In the genomic region with DNA sequence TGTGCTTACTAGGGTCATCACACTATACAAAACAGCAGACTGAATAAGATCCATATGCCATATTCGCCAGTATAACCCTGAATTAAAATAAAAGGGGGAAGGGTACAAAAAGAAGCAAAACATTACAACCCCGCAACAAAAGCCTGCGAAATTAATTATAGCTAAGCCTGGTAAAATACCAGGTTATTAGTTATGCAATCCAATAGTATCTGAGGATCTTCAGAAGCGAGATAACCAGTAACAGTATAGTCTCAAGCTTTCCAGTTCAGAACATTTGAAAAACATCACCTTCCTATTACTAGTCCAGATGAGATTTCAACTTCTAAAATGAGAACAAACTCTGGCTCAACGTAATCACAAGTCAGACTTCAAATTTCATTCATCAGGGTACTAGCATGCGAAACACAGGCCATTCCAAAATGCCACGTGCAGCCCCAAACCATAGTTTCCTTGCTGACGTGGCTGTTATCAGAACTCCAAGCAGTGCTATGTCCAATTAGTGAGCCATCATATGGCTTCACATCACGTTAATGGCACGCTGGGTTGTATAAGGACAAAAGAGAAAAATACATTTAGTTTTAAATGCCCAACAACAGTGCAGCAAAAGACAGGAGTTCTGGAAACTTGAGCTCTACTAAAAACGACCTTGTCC, we compare ENCODE assay signal across 8 cellular contexts. TPM values are rescaled to one million over a fixed set of nuclear protein-coding genes. Genes with fewer than 3 reads are reported as not detected.
DNase-seq lines count a peak whose midpoint lies in the region; ATAC-seq and TF ChIP-seq lines count a peak whose summit lies in the region.

No MANE protein-coding gene starts in this region.

- no peaks in the 10 kb centered on the region for H3K9me3 ChIP-seq in CD8-positive, alpha-beta T cell (ENCODE audit: low read length)
- no peaks in the 10 kb centered on the region for H3K9me3 ChIP-seq in subcutaneous abdominal adipose tissue (ENCODE audit: control insufficient read depth in 5 of 5, low read length in 5 of 5)

- H3K27me3 Mint-ChIP-seq in CD8-positive, alpha-beta T cell (ENCODE audit: low read depth), result no peaks in the 10 kb centered on the region
- H3K27me3 Mint-ChIP-seq in IgD-negative memory B cell (no peaks in the 10 kb centered on the region), immature natural killer cell (ENCODE audit: low read depth in 3 of 3) (peaks cover 6 to 11% (median 10%) of the 10 kb centered on the region in 3 donors)
- no peaks in the 10 kb centered on the region for H3K27me3 Mint-ChIP-seq in activated naive CD8-positive, alpha-beta T cell

- H3K27me3 ChIP-seq in CD8-positive, alpha-beta T cell (ENCODE audit: insufficient read depth, low read length), result no peaks in the 10 kb centered on the region
- H3K27me3 ChIP-seq in subcutaneous abdominal adipose tissue (ENCODE audit: control insufficient read depth in 5 of 5, insufficient read depth in 4 of 5, low read length in 5 of 5), result no peaks in the 10 kb centered on the region

- intact Hi-C loops in CD8-positive, alpha-beta T cell (cut with DNase I, micrococcal nuclease), result loop anchor here (1.0 to 2.0 kb wide), 6 partner anchors 27 to 685 kb away; partner anchors contain the start of gene LEKR1 (in 1 of the 2)

- H3K4me1 Mint-ChIP-seq in CD8-positive, alpha-beta T cell (ENCODE audit: low read depth), result peaks cover 49% of the 10 kb centered on the region
- H3K4me1 Mint-ChIP-seq in IgD-negative memory B cell (peaks cover 24 to 37% (median 34%) of the 10 kb centered on the region in 3 donors), immature natural killer cell (peaks cover 36 to 68% of the 10 kb centered on the region in 2 donors)
- H3K4me1 Mint-ChIP-seq in activated naive CD8-positive, alpha-beta T cell (ENCODE audit: low read depth), result peaks cover 46% of the 10 kb centered on the region

- POLR2A ChIA-PET in CD8-positive, alpha-beta T cell (lab: Charles Lee), result interaction anchor here (1.0 to 3.8 kb wide), 15 partner anchors 8 to 621 kb away, joined by 3 to 52 read pairs (median 7); partner anchors contain the start of genes CCNL1 and TIPARP

- CTCF ChIA-PET in CD8-positive, alpha-beta T cell (lab: Charles Lee), result interaction anchor here (1.5 to 2.8 kb wide), 6 partner anchors 10 to 584 kb away, joined by 4 to 16 read pairs (median 6); no protein-coding TSS in a partner anchor

- H3K4me1 ChIP-seq in CD8-positive, alpha-beta T cell (ENCODE audit: insufficient read depth, low read length), result peaks cover 20% of the 10 kb centered on the region
- H3K4me1 ChIP-seq in subcutaneous abdominal adipose tissue (ENCODE audit: control insufficient read depth in 5 of 5, insufficient read depth in 5 of 5, low read length in 5 of 5), result peaks cover 0 to 40% (median 35%) of the 10 kb centered on the region in 5 donors

- peaks cover 10% of the 10 kb centered on the region for H3K36me3 ChIP-seq in CD8-positive, alpha-beta T cell (ENCODE audit: insufficient read depth, low read length)
- peaks cover 0 to 31% (median 13%) of the 10 kb centered on the region in 5 donors for H3K36me3 ChIP-seq in subcutaneous abdominal adipose tissue (ENCODE audit: control insufficient read depth in 5 of 5, insufficient read depth in 5 of 5, low read length in 5 of 5)

- peak overlapping the region; percentile 98 for H3K4me3 ChIP-seq in CD8-positive, alpha-beta T cell (ENCODE audit: low read depth, low read length)
- peak overlapping the region; percentile 93 to 99 (median 96) for H3K4me3 ChIP-seq in subcutaneous abdominal adipose tissue (ENCODE audit: low read depth in 1 of 5, low read length in 5 of 5)

- no peak for ATAC-seq in CD8-positive, alpha-beta T cell
- ATAC-seq in HG02870 (IDR thresholded peaks at IDR 0.05; ENCODE audit: unreplicated experiment) (no peak), GM18498 (IDR thresholded peaks at IDR 0.05; ENCODE audit: unreplicated experiment) (no peak), HG03095 (IDR thresholded peaks at IDR 0.05; ENCODE audit: unreplicated experiment) (no peak)

- peak overlapping the region; percentile 65 to 96 (median 92) for H3K9ac ChIP-seq in subcutaneous abdominal adipose tissue (ENCODE audit: low read length in 5 of 5)

- H3K36me3 Mint-ChIP-seq in CD8-positive, alpha-beta T cell, result peaks cover 38% of the 10 kb centered on the region
- peaks cover 6% of the 10 kb centered on the region for H3K36me3 Mint-ChIP-seq in IgD-negative memory B cell
- H3K36me3 Mint-ChIP-seq in activated naive CD8-positive, alpha-beta T cell, result peaks cover 18% of the 10 kb centered on the region
- peaks cover 4 to 24% (median 8%) of the 10 kb centered on the region in 3 donors for H3K36me3 Mint-ChIP-seq in immature natural killer cell

- H3K9me3 Mint-ChIP-seq in CD8-positive, alpha-beta T cell, result no peaks in the 10 kb centered on the region
- H3K9me3 Mint-ChIP-seq in IgD-negative memory B cell (no peaks in the 10 kb centered on the region), immature natural killer cell (no peaks in the 10 kb centered on the region)
- H3K9me3 Mint-ChIP-seq in activated naive CD8-positive, alpha-beta T cell (ENCODE audit: low read depth), result no peaks in the 10 kb centered on the region

- no peak for TF ChIP-seq CTCF in CD8-positive, alpha-beta T cell (IDR thresholded peaks at IDR 0.05)

- H3K27ac ChIP-seq in CD8-positive, alpha-beta T cell (ENCODE audit: low read depth, low read length), result no peak overlapping the region
- peak overlapping the region; percentile 95 for H3K27ac ChIP-seq in subcutaneous abdominal adipose tissue (ENCODE audit: low read depth, low read length)

- peak overlapping the region; percentile 94 for H3K27ac Mint-ChIP-seq in CD8-positive, alpha-beta T cell
- H3K27ac Mint-ChIP-seq in IgD-negative memory B cell (peak overlapping the region; percentile 7 to 95 (median 95)), immature natural killer cell (peak overlapping the region; percentile 69 to 96 (median 91))
- H3K27ac Mint-ChIP-seq in activated naive CD8-positive, alpha-beta T cell, result peak overlapping the region; percentile 87

- no peak for DNase-seq in CD8-positive, alpha-beta T cell
- no peak for DNase-seq in immature natural killer cell

- H3K4me3 Mint-ChIP-seq in CD8-positive, alpha-beta T cell, result peak overlapping the region; percentile 97
- H3K4me3 Mint-ChIP-seq in IgD-negative memory B cell, result peak overlapping the region; percentile 94 to 99 (median 98)
- H3K4me3 Mint-ChIP-seq in activated naive CD8-positive, alpha-beta T cell, result peak overlapping the region; percentile 93
- peak overlapping the region; percentile 93 to 98 (median 95) for H3K4me3 Mint-ChIP-seq in immature natural killer cell

RNA-seq across cellular contexts. Expression of gene SSR3, which starts 1.1 kb away (rescaled TPM):
- total RNA-seq in CD8-positive, alpha-beta T cell, result 10 to 100 TPM; 81.4 to 82.5 TPM
- polyA plus RNA-seq in IgD-negative memory B cell, result 115 TPM
- polyA plus RNA-seq in immature natural killer cell, result 100 to 1,000 TPM in 1 of 3 donors, 10 to 100 TPM in 2; 83.8 to 121 (median 93.9) TPM
